In genomic region chr18:7452331-7452730, GRCh38 we compare ENCODE assay signal across 9 cellular contexts.
DNase-seq lines count a peak whose midpoint lies in the region; ATAC-seq lines count a peak whose summit lies in the region.
"Had no signal": no experiment of that assay in that cellular context is flagged by ENCODE, and none has a peak within 500 bp of the region (broad histone marks: within the 10 kb centered on the region; RNA-seq: fewer than 3 reads in every experiment).

No MANE protein-coding gene starts in this region.

- H2AFZ ChIP-seq in mesenchymal stem cell (ENCODE audit: low read depth, low read length): no peak overlapping the region

- H3K27ac Mint-ChIP-seq in activated T-cell treated with anti-CD3 and anti-CD28 coated beads, Interleukin-2, amount 50 U/mL, for 72 hours: no peak overlapping the region
- H3K27ac Mint-ChIP-seq in activated CD4-positive, alpha-beta memory T cell treated with anti-CD3 and anti-CD28 coated beads for 36 hours: no peak overlapping the region

- H2BK5ac ChIP-seq in mesenchymal stem cell (ENCODE audit: low read depth, low read length, poor library complexity, severe bottlenecking): no peak overlapping the region

- H3K23ac ChIP-seq in mesenchymal stem cell (ENCODE audit: low read length in 2 of 2): no peak overlapping the region

- peak in 1 of 2 donors; percentile 39 for ATAC-seq in activated T-cell treated with anti-CD3 and anti-CD28 coated beads, Interleukin-2, amount 50 U/mL, for 72 hours (replicated peaks in 1 of 2)
- ATAC-seq in HG02571 (IDR thresholded peaks at IDR 0.05; ENCODE audit: unreplicated experiment): no peak

- intact Hi-C loops in activated CD4-positive, alpha-beta memory T cell treated with anti-CD3 and anti-CD28 coated beads for 36 hours (cut with micrococcal nuclease): no loop called here

- H3K9ac ChIP-seq in mesenchymal stem cell (ENCODE audit: low read length): no peak overlapping the region

- H3K4me3 Mint-ChIP-seq in activated T-cell treated with anti-CD3 and anti-CD28 coated beads, Interleukin-2, amount 50 U/mL, for 72 hours: no peak overlapping the region
- no peak overlapping the region for H3K4me3 Mint-ChIP-seq in activated CD4-positive, alpha-beta memory T cell treated with anti-CD3 and anti-CD28 coated beads for 36 hours

- peaks cover 2 to 7% of the 10 kb centered on the region in 2 donors for H3K9me3 Mint-ChIP-seq in activated T-cell treated with anti-CD3 and anti-CD28 coated beads, Interleukin-2, amount 50 U/mL, for 72 hours
- H3K9me3 Mint-ChIP-seq in activated CD4-positive, alpha-beta memory T cell treated with anti-CD3 and anti-CD28 coated beads for 36 hours: no peaks in the 10 kb centered on the region

- no peak overlapping the region for H3K4me3 ChIP-seq in mesenchymal stem cell (ENCODE audit: insufficient read depth in 1 of 2, low read depth in 1 of 2, low read length in 2 of 2)
- H3K4me3 ChIP-seq: skin epidermis had no signal

- H3K36me3 ChIP-seq in mesenchymal stem cell (ENCODE audit: control insufficient read depth in 1 of 2, insufficient read depth in 2 of 2, low read depth in 1 of 2, low read length in 2 of 2): no peaks in the 10 kb centered on the region

- H4K8ac ChIP-seq in mesenchymal stem cell (ENCODE audit: low read length): no peak overlapping the region

- WGBS in mesenchymal stem cell: 0% methylated on average over 2 of the region's 6 CpGs

- no peaks in the 10 kb centered on the region for H3K9me3 ChIP-seq in mesenchymal stem cell (ENCODE audit: control insufficient read depth, low read length)

- H2BK12ac ChIP-seq in mesenchymal stem cell (ENCODE audit: low read length in 2 of 2): no peak overlapping the region

- no peaks in the 10 kb centered on the region for H3K4me1 ChIP-seq in mesenchymal stem cell (ENCODE audit: control insufficient read depth, insufficient read depth, low read depth, low read length)

- peaks cover 6 to 32% of the 10 kb centered on the region in 2 experiments for H3K27me3 ChIP-seq in mesenchymal stem cell (ENCODE audit: control insufficient read depth in 1 of 2, insufficient read depth in 1 of 2, low read length in 2 of 2)

- no peak overlapping the region for H3K27ac ChIP-seq in mesenchymal stem cell (ENCODE audit: low read length, poor library complexity, severe bottlenecking)
- H3K27ac ChIP-seq: skin epidermis had no signal

- H3K18ac ChIP-seq in mesenchymal stem cell (ENCODE audit: low read depth in 1 of 2, low read length in 2 of 2): no peak overlapping the region

- H3K36me3 Mint-ChIP-seq in activated T-cell treated with anti-CD3 and anti-CD28 coated beads, Interleukin-2, amount 50 U/mL, for 72 hours (ENCODE audit: insufficient read depth in 2 of 2): no peaks in the 10 kb centered on the region
- no peaks in the 10 kb centered on the region for H3K36me3 Mint-ChIP-seq in activated CD4-positive, alpha-beta memory T cell treated with anti-CD3 and anti-CD28 coated beads for 36 hours

- H4K91ac ChIP-seq in mesenchymal stem cell (ENCODE audit: low read length): no peak overlapping the region

- no peaks in the 10 kb centered on the region for H3K79me1 ChIP-seq in mesenchymal stem cell (replicated peaks; ENCODE audit: low read length, poor library complexity, severe bottlenecking)

- CTCF ChIA-PET in activated CD4-positive, alpha-beta memory T cell treated with anti-CD3 and anti-CD28 coated beads for 36 hours (lab: Charles Lee): no interaction called here

- no peak overlapping the region for H2BK120ac ChIP-seq in mesenchymal stem cell (ENCODE audit: low read depth, low read length)

- no peak overlapping the region for H3K14ac ChIP-seq in mesenchymal stem cell (ENCODE audit: low read length in 2 of 2)

- H3K4ac ChIP-seq in mesenchymal stem cell (ENCODE audit: low read depth in 1 of 2, low read length in 2 of 2): no peak overlapping the region

- DNase-seq in activated T-cell treated with anti-CD3 and anti-CD28 coated beads, Interleukin-2, amount 50 U/mL, for 72 hours: peak; percentile 1 to 4
- no peak for DNase-seq in activated T-cell treated with anti-CD3 and anti-CD28 coated beads, Interleukin-2, amount 50 U/mL, for 1 hour
- DNase-seq in NCI-H748 (lab: John Stamatoyannopoulos, UW; ENCODE audit: unreplicated experiment): peak; percentile 44
- peak; percentile 72 for DNase-seq in ecto neural progenitor cell (ENCODE audit: low spot score)
- peak; percentile 19 for DNase-seq in mesenchymal stem cell
- no peak for DNase-seq in activated CD4-positive, alpha-beta memory T cell treated with anti-CD3 and anti-CD28 coated beads for 36 hours
- DNase-seq in dedifferentiated amniotic fluid mesenchymal stem cell (ENCODE audit: extremely low spot score): no peak

- POLR2A ChIA-PET in activated CD4-positive, alpha-beta memory T cell treated with anti-CD3 and anti-CD28 coated beads for 36 hours (lab: Charles Lee): no interaction called here

- H3K4me2 ChIP-seq in mesenchymal stem cell (ENCODE audit: low read length, poor library complexity, severe bottlenecking): no peak overlapping the region

- H2AK5ac ChIP-seq in mesenchymal stem cell (ENCODE audit: low read length, severe bottlenecking): no peak overlapping the region

- no peaks in the 10 kb centered on the region for H3K27me3 Mint-ChIP-seq in activated T-cell treated with anti-CD3 and anti-CD28 coated beads, Interleukin-2, amount 50 U/mL, for 72 hours (ENCODE audit: low read depth)
- H3K27me3 Mint-ChIP-seq in activated CD4-positive, alpha-beta memory T cell treated with anti-CD3 and anti-CD28 coated beads for 36 hours: no peaks in the 10 kb centered on the region

- no peak overlapping the region for H2BK15ac ChIP-seq in mesenchymal stem cell (ENCODE audit: low read depth, poor library complexity, severe bottlenecking)

- no peaks in the 10 kb centered on the region for H3K4me1 Mint-ChIP-seq in activated T-cell treated with anti-CD3 and anti-CD28 coated beads, Interleukin-2, amount 50 U/mL, for 72 hours (ENCODE audit: low read depth)
- no peaks in the 10 kb centered on the region for H3K4me1 Mint-ChIP-seq in activated CD4-positive, alpha-beta memory T cell treated with anti-CD3 and anti-CD28 coated beads for 36 hours (ENCODE audit: low read depth)

Comparison
In these comparisons a context has a peak if more than half of its experiments do, and no peak if none do; other contexts are left out.
1. DNase-seq: peak in activated T-cell treated with anti-CD3 and anti-CD28 coated beads, Interleukin-2, amount 50 U/mL, for 72 hours (2 of 2), NCI-H748 (single experiment), ecto neural progenitor cell (single experiment) and mesenchymal stem cell (single experiment); none in activated T-cell treated with anti-CD3 and anti-CD28 coated beads, Interleukin-2, amount 50 U/mL, for 1 hour (single experiment), activated CD4-positive, alpha-beta memory T cell treated with anti-CD3 and anti-CD28 coated beads for 36 hours (single experiment) and dedifferentiated amniotic fluid mesenchymal stem cell (single experiment).